ENCODE assay signal across 1 cellular context in the genomic region with DNA sequence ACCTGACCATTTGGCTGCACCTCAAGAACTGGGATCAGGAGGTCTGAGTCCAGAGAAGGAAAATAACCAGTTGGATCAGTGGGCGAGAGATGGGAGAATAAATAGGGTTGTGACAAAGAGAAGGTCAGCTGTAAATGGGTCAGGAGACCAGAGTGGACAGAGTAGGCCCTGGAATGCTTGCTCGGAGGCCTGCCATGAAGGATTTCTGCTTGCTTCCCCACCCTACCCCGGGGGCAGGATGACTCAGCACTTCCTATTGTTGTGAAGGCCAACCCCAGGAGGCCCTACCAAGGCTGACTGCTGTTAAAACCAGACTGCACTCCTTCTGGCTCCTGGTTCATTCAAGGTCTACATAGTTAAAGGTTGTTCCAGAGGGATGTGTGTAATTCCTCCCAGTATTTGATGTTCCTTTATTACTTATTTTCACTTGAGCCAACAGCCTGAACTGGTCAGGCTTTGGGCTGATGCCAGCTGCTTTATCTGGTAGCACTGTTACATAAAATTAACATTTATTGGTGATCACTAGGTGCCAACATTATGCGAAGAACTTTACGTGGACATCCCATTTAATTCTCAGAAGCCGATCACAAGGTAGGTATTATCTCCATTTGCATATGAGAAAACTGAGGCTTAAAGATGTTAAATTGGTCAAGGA.
A peak's percentile ranks its signal among the peaks of the same experiment; 100 is the strongest.
TF ChIP-seq lines count a peak whose summit lies in the region.

No MANE protein-coding gene starts in this region.

TF ChIP-seq in HCT116, 20 proteins besides CTCF, POLR2A, EP300 and RAD21 (continued from another document):
- TF ChIP-seq TCF7L2 (IDR thresholded peaks at IDR 0.05; ENCODE audit: borderline replicate concordance, extremely low read depth, insufficient read depth, insufficient read length): peak; percentile 66
- TF ChIP-seq ZFX (IDR thresholded peaks at IDR 0.05): peak; percentile 36; the same call in 1 of the 2 replicates
- 0 out of 2 replicates have a peak, but pooled peaks have one; percentile 40 for TF ChIP-seq SIN3A (IDR thresholded peaks at IDR 0.05; ENCODE audit: low read depth)
- no peak for TF ChIP-seq ATF3 (IDR thresholded peaks at IDR 0.05)
- TF ChIP-seq, protein P1, sequence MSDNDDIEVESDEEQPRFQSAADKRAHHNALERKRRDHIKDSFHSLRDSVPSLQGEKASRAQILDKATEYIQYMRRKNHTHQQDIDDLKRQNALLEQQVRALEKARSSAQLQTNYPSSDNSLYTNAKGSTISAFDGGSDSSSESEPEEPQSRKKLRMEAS (IDR thresholded peaks at IDR 0.05): 0 out of 2 replicates have a peak, but pooled peaks have one; percentile 51
- no peak for TF ChIP-seq SRF (IDR thresholded peaks at IDR 0.05; ENCODE audit: low read depth)
TF ChIP-seq in HCT116: peak in this region for 9.
